12 cellular contexts compared by ENCODE assay signal in genomic region chr2:200396726-200397348, GRCh38.
DNase-seq lines count a peak whose midpoint lies in the region; TF ChIP-seq lines count a peak whose summit lies in the region.
"Had no signal": no experiment of that assay in that cellular context is flagged by ENCODE, and none has a peak within 500 bp of the region (broad histone marks: within the 10 kb centered on the region; RNA-seq: fewer than 3 reads in every experiment).

No MANE protein-coding gene starts in this region.

- H3K27ac ChIP-seq in SK-N-SH (ENCODE audit: low read depth in 2 of 2, low read length in 1 of 2), result peak overlapping the region in 1 of 2 experiments; percentile 79; a peak in 2 of 4 replicates
- H3K27ac ChIP-seq: esophagus squamous epithelium, parathyroid adenoma, transverse colon had no signal

- H3K9me2 ChIP-seq in SK-N-SH, result no peaks in the 10 kb centered on the region

- TF ChIP-seq CTCF in SK-N-SH (IDR thresholded peaks at IDR 0.05) (no peak), fibroblast of mammary gland (conservative IDR thresholded peaks at IDR 0.05; ENCODE audit: control insufficient read depth, insufficient read depth, low read depth, low read length) (no peak)

- CTCF ChIA-PET in SK-N-SH (lab: Yijun Ruan, JAX), result no interaction called here

- H3K9ac ChIP-seq in SK-N-SH, result peak overlapping the region; percentile 8; the same call in 1 of the 2 replicates
- H3K9ac ChIP-seq: parathyroid adenoma had no signal

- 88% methylated on average over 3 of the region's 3 CpGs for WGBS in SK-N-SH (ENCODE audit: low lambda C conversion rate)

- H2AFZ ChIP-seq in SK-N-SH (ENCODE audit: low read depth), result no peak overlapping the region
- H2AFZ ChIP-seq: parathyroid adenoma had no signal

- peaks cover 40% of the 10 kb centered on the region for H3F3A ChIP-seq in SK-N-SH (replicated peaks; ENCODE audit: insufficient read depth)

- no peak for TF ChIP-seq RAD21 in SK-N-SH (IDR thresholded peaks at IDR 0.05; ENCODE audit: low read length)

- H3K27me3 ChIP-seq in SK-N-SH (ENCODE audit: insufficient read depth), result no peaks in the 10 kb centered on the region
- H3K27me3 ChIP-seq: esophagus squamous epithelium, transverse colon had no signal

- no peaks in the 10 kb centered on the region for H3K9me3 ChIP-seq in SK-N-SH
- H3K9me3 ChIP-seq: esophagus squamous epithelium, transverse colon had no signal

- DNase-seq in NCI-H1092 treated with DMSO at 0.1 percent for 48 hours (lab: John Stamatoyannopoulos, UW) (peak; percentile 10), NCI-H1092 (lab: John Stamatoyannopoulos, UW) (no peak), SK-N-SH (no peak), fibroblast of mammary gland (ENCODE audit: low read depth) (peak; percentile 50), renal cortical epithelial cell (ENCODE audit: low read depth) (peak; percentile 100), D341Med (ENCODE audit: low spot score) (no peak), iPS-NIHi7 (ENCODE audit: extremely low spot score) (no peak), iPS-NIHi11 (ENCODE audit: low spot score) (no peak)
- DNase-seq: esophagus squamous epithelium, left cardiac atrium, transverse colon had no signal

- no peak overlapping the region for H3K4me3 ChIP-seq in SK-N-SH (ENCODE audit: low read depth in 2 of 2, low read length in 1 of 2)
- no peak overlapping the region for H3K4me3 ChIP-seq in fibroblast of mammary gland (ENCODE audit: control insufficient read depth, low read depth, low read length)
- H3K4me3 ChIP-seq: esophagus squamous epithelium, transverse colon had no signal

- no peak overlapping the region; the same call in 1 of the 2 replicates for H3K4me2 ChIP-seq in SK-N-SH

- H3K79me2 ChIP-seq in SK-N-SH (ENCODE audit: insufficient read depth), result peaks cover 30% of the 10 kb centered on the region
- H3K79me2 ChIP-seq: parathyroid adenoma had no signal

- TF ChIP-seq EP300 in SK-N-SH (IDR thresholded peaks at IDR 0.05; ENCODE audit: borderline replicate concordance in 1 of 2, low read depth in 1 of 2, low read length in 1 of 2), result no peak

- peaks cover 0 to 6% of the 10 kb centered on the region in 2 experiments for H3K36me3 ChIP-seq in SK-N-SH (replicated peaks in 1 of 2; ENCODE audit: control insufficient read depth in 1 of 2, insufficient read depth in 2 of 2, low read length in 1 of 2)
- H3K36me3 ChIP-seq: transverse colon had no signal

- H4K20me1 ChIP-seq in SK-N-SH (ENCODE audit: insufficient read depth), result no peaks in the 10 kb centered on the region

- peaks cover 2 to 20% of the 10 kb centered on the region in 2 experiments for H3K4me1 ChIP-seq in SK-N-SH (ENCODE audit: control insufficient read depth in 1 of 2, insufficient read depth in 2 of 2, low read depth in 1 of 2, low read length in 1 of 2)
- H3K4me1 ChIP-seq: esophagus squamous epithelium, parathyroid adenoma, transverse colon had no signal

- POLR2A ChIA-PET in SK-N-SH (lab: Yijun Ruan, JAX), result no interaction called here

TF ChIP-seq in SK-N-SH, 30 proteins besides CTCF, POLR2A, EP300 and RAD21:
- no peak for TF ChIP-seq USF2 (IDR thresholded peaks at IDR 0.05; ENCODE audit: borderline replicate concordance, low read depth, low read length)
- no peak for TF ChIP-seq NRF1 (IDR thresholded peaks at IDR 0.05; ENCODE audit: low read depth, low read length)
- no peak for TF ChIP-seq ELF1 (IDR thresholded peaks at IDR 0.05)
- TF ChIP-seq FOSL2 (IDR thresholded peaks at IDR 0.05; ENCODE audit: borderline replicate concordance, low read depth), result no peak
- TF ChIP-seq MXI1 (IDR thresholded peaks at IDR 0.05; ENCODE audit: low read depth, low read length), result no peak
- TF ChIP-seq POLR2AphosphoS5 (IDR thresholded peaks at IDR 0.05; ENCODE audit: low read depth, low read length), result no peak
- TF ChIP-seq GABPA (IDR thresholded peaks at IDR 0.05; ENCODE audit: low read depth), result no peak

Comparison
In these comparisons a context has a peak if more than half of its experiments do, and no peak if none do; other contexts are left out.
1. DNase-seq: peak in NCI-H1092 treated with DMSO at 0.1 percent for 48 hours (single experiment), fibroblast of mammary gland (single experiment) and renal cortical epithelial cell (single experiment); none in NCI-H1092 (single experiment), SK-N-SH (single experiment), D341Med (single experiment), iPS-NIHi7 (single experiment) and iPS-NIHi11 (single experiment).